Comparison of ENCODE assay signal across 12 cellular contexts in genomic region chr10:60414877-60415585, GRCh38. TPM values are rescaled to one million over a fixed set of nuclear protein-coding genes. Genes with fewer than 3 reads are reported as not detected.
DNase-seq lines count a peak whose midpoint lies in the region; ATAC-seq, FAIRE-seq and TF ChIP-seq lines count a peak whose summit lies in the region.
"Had no signal": no experiment of that assay in that cellular context is flagged by ENCODE, and none has a peak within 500 bp of the region (broad histone marks: within the 10 kb centered on the region; RNA-seq: fewer than 3 reads in every experiment).

No MANE protein-coding gene starts in this region.

- TF ChIP-seq RAD21 in SK-N-SH (IDR thresholded peaks at IDR 0.05; ENCODE audit: low read length): no peak

- peak overlapping the region; percentile 43 to 97 for H3K27ac ChIP-seq in SK-N-SH (ENCODE audit: low read depth in 2 of 2, low read length in 1 of 2)
- H3K27ac ChIP-seq: WERI-Rb-1 had no signal

- H4K20me1 ChIP-seq in SK-N-SH (ENCODE audit: insufficient read depth): no peaks in the 10 kb centered on the region

- no peak for ATAC-seq in activated CD4-positive, alpha-beta T cell treated with anti-CD3 and anti-CD28 coated beads for 36 hours
- no peak for ATAC-seq in HG02678 (IDR thresholded peaks at IDR 0.05; ENCODE audit: unreplicated experiment)
- ATAC-seq: esophagus mucosa had no signal

- peak overlapping the region; percentile 66; the same call in 1 of the 2 replicates for H3K9ac ChIP-seq in SK-N-SH

- no peaks in the 10 kb centered on the region for H3K9me2 ChIP-seq in SK-N-SH

- peaks cover 34% of the 10 kb centered on the region for H3F3A ChIP-seq in SK-N-SH (replicated peaks; ENCODE audit: insufficient read depth)

- FAIRE-seq in urothelium cell line (lab: Jason Lieb, UNC): peak; percentile 9

- H3K4me1 ChIP-seq in SK-N-SH (ENCODE audit: control insufficient read depth in 1 of 2, insufficient read depth in 2 of 2, low read depth in 1 of 2, low read length in 1 of 2): peaks cover 24 to 35% of the 10 kb centered on the region in 2 experiments

- no peaks in the 10 kb centered on the region for H3K9me3 Mint-ChIP-seq in activated CD4-positive, alpha-beta T cell treated with anti-CD3 and anti-CD28 coated beads for 36 hours (ENCODE audit: low read depth)
- H3K9me3 Mint-ChIP-seq in activated CD4-positive, alpha-beta T cell treated with anti-CD3 and anti-CD28 coated beads, Interleukin-2, amount 10 ng/mL, durations not matched to agents 24 days and 14 days: no peaks in the 10 kb centered on the region

- H2AFZ ChIP-seq in SK-N-SH (ENCODE audit: low read depth): no peak overlapping the region

- no peak for DNase-seq in activated CD4-positive, alpha-beta T cell treated with anti-CD3 and anti-CD28 coated beads for 36 hours
- no peak for DNase-seq in activated CD4-positive, alpha-beta T cell treated with anti-CD3 and anti-CD28 coated beads, Interleukin-2, amount 10 ng/mL, durations not matched to agents 24 days and 14 days
- DNase-seq in SK-N-SH (no peak), fibroblast of pulmonary artery (ENCODE audit: low read depth) (peak; percentile 81), urothelium cell line (ENCODE audit: low spot score) (peak; percentile 83), NOMO-1 (lab: John Stamatoyannopoulos, UW; ENCODE audit: unreplicated experiment in 2 of 2) (no peak), NCI-H2107 treated with DMSO at 0.1 percent for 48 hours (lab: John Stamatoyannopoulos, UW; ENCODE audit: unreplicated experiment) (no peak)
- DNase-seq: activated gamma-delta T cell treated with Interleukin-2 at 50 U/mL for 16 hours, NCI-H345, WERI-Rb-1 had no signal

- H3K27ac Mint-ChIP-seq in activated CD4-positive, alpha-beta T cell treated with anti-CD3 and anti-CD28 coated beads for 36 hours: peak overlapping the region; percentile 51
- no peak overlapping the region for H3K27ac Mint-ChIP-seq in activated CD4-positive, alpha-beta T cell treated with anti-CD3 and anti-CD28 coated beads, Interleukin-2, amount 10 ng/mL, durations not matched to agents 24 days and 14 days

- no peaks in the 10 kb centered on the region for H3K79me2 ChIP-seq in SK-N-SH (ENCODE audit: insufficient read depth)

- POLR2A ChIA-PET in activated CD4-positive, alpha-beta T cell treated with anti-CD3 and anti-CD28 coated beads for 36 hours (lab: Charles Lee): no interaction called here
- POLR2A ChIA-PET in SK-N-SH (lab: Yijun Ruan, JAX): no interaction called here

- TF ChIP-seq CTCF in SK-N-SH (IDR thresholded peaks at IDR 0.05) (no peak), fibroblast of pulmonary artery (IDR thresholded peaks at IDR 0.05; ENCODE audit: low read length, missing control alignments) (no peak)

- no peaks in the 10 kb centered on the region for H3K27me3 Mint-ChIP-seq in activated CD4-positive, alpha-beta T cell treated with anti-CD3 and anti-CD28 coated beads for 36 hours
- no peaks in the 10 kb centered on the region for H3K27me3 Mint-ChIP-seq in activated CD4-positive, alpha-beta T cell treated with anti-CD3 and anti-CD28 coated beads, Interleukin-2, amount 10 ng/mL, durations not matched to agents 24 days and 14 days

- peak overlapping the region in 1 of 2 experiments; percentile 50; a peak in 1 of 4 replicates for H3K4me3 ChIP-seq in SK-N-SH (ENCODE audit: low read depth in 2 of 2, low read length in 1 of 2)
- H3K4me3 ChIP-seq in fibroblast of pulmonary artery (replicated peaks; ENCODE audit: low read depth, low read length): no peak overlapping the region

- peak overlapping the region; percentile 72 for H3K4me2 ChIP-seq in SK-N-SH

- no peaks in the 10 kb centered on the region for H3K36me3 ChIP-seq in SK-N-SH (replicated peaks in 1 of 2; ENCODE audit: control insufficient read depth in 1 of 2, insufficient read depth in 2 of 2, low read length in 1 of 2)
- H3K36me3 ChIP-seq: WERI-Rb-1 had no signal

- H3K27me3 ChIP-seq in SK-N-SH (ENCODE audit: insufficient read depth): no peaks in the 10 kb centered on the region

- CTCF ChIA-PET in activated CD4-positive, alpha-beta T cell treated with anti-CD3 and anti-CD28 coated beads for 36 hours (lab: Charles Lee): interaction anchor here (0.5 to 1.4 kb wide), 2 partner anchors 14 to 285 kb away, joined by 3 read pairs; no protein-coding TSS in a partner anchor
- CTCF ChIA-PET in SK-N-SH (lab: Yijun Ruan, JAX): no interaction called here

- H3K36me3 Mint-ChIP-seq in activated CD4-positive, alpha-beta T cell treated with anti-CD3 and anti-CD28 coated beads for 36 hours (ENCODE audit: low read depth): peaks cover 8% of the 10 kb centered on the region
- H3K36me3 Mint-ChIP-seq in activated CD4-positive, alpha-beta T cell treated with anti-CD3 and anti-CD28 coated beads, Interleukin-2, amount 10 ng/mL, durations not matched to agents 24 days and 14 days (ENCODE audit: low read depth): peaks cover 2% of the 10 kb centered on the region

- H3K4me1 Mint-ChIP-seq in activated CD4-positive, alpha-beta T cell treated with anti-CD3 and anti-CD28 coated beads for 36 hours: peaks cover 27% of the 10 kb centered on the region
- H3K4me1 Mint-ChIP-seq in activated CD4-positive, alpha-beta T cell treated with anti-CD3 and anti-CD28 coated beads, Interleukin-2, amount 10 ng/mL, durations not matched to agents 24 days and 14 days: peaks cover 5% of the 10 kb centered on the region

- WGBS in SK-N-SH (ENCODE audit: low lambda C conversion rate): 37% methylated on average over 12 of the region's 12 CpGs

- H3K4me3 Mint-ChIP-seq in activated CD4-positive, alpha-beta T cell treated with anti-CD3 and anti-CD28 coated beads for 36 hours: no peak overlapping the region
- no peak overlapping the region for H3K4me3 Mint-ChIP-seq in activated CD4-positive, alpha-beta T cell treated with anti-CD3 and anti-CD28 coated beads, Interleukin-2, amount 10 ng/mL, durations not matched to agents 24 days and 14 days

- intact Hi-C loops in activated CD4-positive, alpha-beta T cell treated with anti-CD3 and anti-CD28 coated beads for 36 hours (cut with DNase I, micrococcal nuclease): no loop called here
- intact Hi-C loops in activated CD4-positive, alpha-beta T cell treated with anti-CD3 and anti-CD28 coated beads, Interleukin-2, amount 10 ng/mL, durations not matched to agents 24 days and 14 days (cut with micrococcal nuclease): no loop called here

- no peaks in the 10 kb centered on the region for H3K9me3 ChIP-seq in SK-N-SH

- peak in 1 of 2 experiments; percentile 96; a peak in 2 of 4 replicates for TF ChIP-seq EP300 in SK-N-SH (IDR thresholded peaks at IDR 0.05; ENCODE audit: borderline replicate concordance in 1 of 2, low read depth in 1 of 2, low read length in 1 of 2)

TF ChIP-seq in SK-N-SH, 30 proteins besides CTCF, POLR2A, EP300 and RAD21 (continues in another document):
- TF ChIP-seq, protein P1, sequence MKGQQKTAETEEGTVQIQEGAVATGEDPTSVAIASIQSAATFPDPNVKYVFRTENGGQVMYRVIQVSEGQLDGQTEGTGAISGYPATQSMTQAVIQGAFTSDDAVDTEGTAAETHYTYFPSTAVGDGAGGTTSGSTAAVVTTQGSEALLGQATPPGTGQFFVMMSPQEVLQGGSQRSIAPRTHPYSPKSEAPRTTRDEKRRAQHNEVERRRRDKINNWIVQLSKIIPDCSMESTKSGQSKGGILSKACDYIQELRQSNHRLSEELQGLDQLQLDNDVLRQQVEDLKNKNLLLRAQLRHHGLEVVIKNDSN (IDR thresholded peaks at IDR 0.05; ENCODE audit: borderline replicate concordance, low read depth): no peak
- TF ChIP-seq RCOR1 (IDR thresholded peaks at IDR 0.05; ENCODE audit: low read length) (no peak), FOSL2 (IDR thresholded peaks at IDR 0.05; ENCODE audit: borderline replicate concordance, low read depth) (peak; percentile 95), MAX (IDR thresholded peaks at IDR 0.05; ENCODE audit: low read depth) (peak; percentile 83), ELF1 (IDR thresholded peaks at IDR 0.05) (no peak), SMC3 (IDR thresholded peaks at IDR 0.05; ENCODE audit: low read depth, low read length) (no peak), YY1 (IDR thresholded peaks at IDR 0.05; ENCODE audit: low read depth) (peak; percentile 57; the same call in 1 of the 2 replicates), MXI1 (IDR thresholded peaks at IDR 0.05; ENCODE audit: low read depth, low read length) (no peak), RXRA (IDR thresholded peaks at IDR 0.05; ENCODE audit: borderline replicate concordance, low read depth) (peak; percentile 77; the same call in 1 of the 2 replicates)
- TF ChIP-seq, protein P2, sequence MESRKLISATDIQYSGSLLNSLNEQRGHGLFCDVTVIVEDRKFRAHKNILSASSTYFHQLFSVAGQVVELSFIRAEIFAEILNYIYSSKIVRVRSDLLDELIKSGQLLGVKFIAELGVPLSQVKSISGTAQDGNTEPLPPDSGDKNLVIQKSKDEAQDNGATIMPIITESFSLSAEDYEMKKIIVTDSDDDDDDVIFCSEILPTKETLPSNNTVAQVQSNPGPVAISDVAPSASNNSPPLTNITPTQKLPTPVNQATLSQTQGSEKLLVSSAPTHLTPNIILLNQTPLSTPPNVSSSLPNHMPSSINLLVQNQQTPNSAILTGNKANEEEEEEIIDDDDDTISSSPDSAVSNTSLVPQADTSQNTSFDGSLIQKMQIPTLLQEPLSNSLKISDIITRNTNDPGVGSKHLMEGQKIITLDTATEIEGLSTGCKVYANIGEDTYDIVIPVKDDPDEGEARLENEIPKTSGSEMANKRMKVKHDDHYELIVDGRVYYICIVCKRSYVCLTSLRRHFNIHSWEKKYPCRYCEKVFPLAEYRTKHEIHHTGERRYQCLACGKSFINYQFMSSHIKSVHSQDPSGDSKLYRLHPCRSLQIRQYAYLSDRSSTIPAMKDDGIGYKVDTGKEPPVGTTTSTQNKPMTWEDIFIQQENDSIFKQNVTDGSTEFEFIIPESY (IDR thresholded peaks at IDR 0.05; ENCODE audit: borderline replicate concordance, low read depth): peak; percentile 68; the same call in 1 of the 2 replicates

RNA-seq across cellular contexts. Expression of gene ANK3, which starts 25.4 kb away (rescaled TPM):
- 10 to 100 TPM; 24.0 to 25.2 TPM for total RNA-seq in activated CD4-positive, alpha-beta T cell treated with anti-CD3 and anti-CD28 coated beads for 36 hours
- total RNA-seq in activated CD4-positive, alpha-beta T cell treated with anti-CD3 and anti-CD28 coated beads, Interleukin-2, amount 10 ng/mL, durations not matched to agents 24 days and 14 days: 22.9 and 23.5 TPM in 2 replicates
- 10.0 and 13.9 TPM in 2 replicates for polyA plus RNA-seq in SK-N-SH (2012; rRNA removed)
- polyA plus RNA-seq in SK-N-SH (2012; cell fraction: cytosol; rRNA removed): 11.8 and 14.5 TPM in 2 replicates
- polyA plus RNA-seq in SK-N-SH (2012; cell fraction: nucleus; rRNA removed): 8.9 and 16.1 TPM in 2 replicates

Comparison
In these comparisons a context has a peak if more than half of its experiments do, and no peak if none do; other contexts are left out.
1. DNase-seq: peak in fibroblast of pulmonary artery (single experiment) and urothelium cell line (single experiment); none in activated CD4-positive, alpha-beta T cell treated with anti-CD3 and anti-CD28 coated beads for 36 hours (single experiment), activated CD4-positive, alpha-beta T cell treated with anti-CD3 and anti-CD28 coated beads, Interleukin-2, amount 10 ng/mL, durations not matched to agents 24 days and 14 days (single experiment), SK-N-SH (single experiment), NOMO-1 (0 of 2) and NCI-H2107 treated with DMSO at 0.1 percent for 48 hours (single experiment).